8 cellular contexts compared by ENCODE assay signal in genomic region chr17:1830288-1830687, GRCh38. TPM values are rescaled to one million over a fixed set of nuclear protein-coding genes. Genes with fewer than 3 reads are reported as not detected.
DNase-seq lines count a peak whose midpoint lies in the region; ATAC-seq and TF ChIP-seq lines count a peak whose summit lies in the region.

No MANE protein-coding gene starts in this region.

- H3K27me3 ChIP-seq in CD8-positive, alpha-beta memory T cell (ENCODE audit: insufficient read depth, low read length, poor library complexity, severe bottlenecking) = no peaks in the 10 kb centered on the region
- H3K27me3 ChIP-seq in HL-60 (ENCODE audit: insufficient read depth, poor library complexity, severe bottlenecking) = no peaks in the 10 kb centered on the region
- no peaks in the 10 kb centered on the region for H3K27me3 ChIP-seq in esophagus (ENCODE audit: control insufficient read depth in 1 of 2, insufficient read depth in 2 of 2, low read length in 2 of 2)
- H3K27me3 ChIP-seq in neutrophil = no peaks in the 10 kb centered on the region

- peak overlapping the region; percentile 85 to 99 (median 92) for H3K27ac Mint-ChIP-seq in CD8-positive, alpha-beta memory T cell

- WGBS in esophagus, 2 donors = 1 to 2% methylated on average over 10 to 11 of the region's 11 CpGs

- TF ChIP-seq CTCF in HL-60 (IDR thresholded peaks at IDR 0.05; ENCODE audit: insufficient read depth, low read length) = no peak
- TF ChIP-seq CTCF in VCaP (conservative IDR thresholded peaks at IDR 0.05) = no peak
- no peak for TF ChIP-seq CTCF in neutrophil (IDR thresholded peaks at IDR 0.05)

- no peaks in the 10 kb centered on the region for H3K9me3 Mint-ChIP-seq in CD8-positive, alpha-beta memory T cell

- ATAC-seq in HG02642 (IDR thresholded peaks at IDR 0.05; ENCODE audit: poor library complexity, unreplicated experiment) = no peak
- no peak for ATAC-seq in GM21381 (IDR thresholded peaks at IDR 0.05; ENCODE audit: unreplicated experiment)

- POLR2A ChIA-PET in CD8-positive, alpha-beta memory T cell (lab: Charles Lee) = interaction anchor here (0.5 to 2.4 kb wide), 4 partner anchors 16 to 195 kb away, joined by 3 to 20 read pairs (median 4); partner anchors contain the start of genes RILP and RTN4RL1

- peaks cover 42 to 73% (median 69%) of the 10 kb centered on the region in 3 donors for H3K4me1 Mint-ChIP-seq in CD8-positive, alpha-beta memory T cell

- peaks cover 33% of the 10 kb centered on the region for H3K4me1 ChIP-seq in CD8-positive, alpha-beta memory T cell (ENCODE audit: insufficient read depth, low read length)
- H3K4me1 ChIP-seq in esophagus (ENCODE audit: control insufficient read depth in 2 of 2, insufficient read depth in 2 of 2, low read length in 1 of 2) = peaks cover 0 to 6% of the 10 kb centered on the region in 2 donors
- peaks cover 14 to 17% of the 10 kb centered on the region in 2 experiments for H3K4me1 ChIP-seq in neutrophil (ENCODE audit: control insufficient read depth in 1 of 2, insufficient read depth in 1 of 2, low read depth in 1 of 2, low read length in 1 of 2)

- peak overlapping the region; percentile 97 for H3K4me3 ChIP-seq in CD8-positive, alpha-beta memory T cell (ENCODE audit: low read length)
- H3K4me3 ChIP-seq in HL-60 (replicated peaks; ENCODE audit: insufficient read depth, low read length) (peak overlapping the region; percentile 68), esophagus (ENCODE audit: low read depth in 1 of 2, low read length in 2 of 2) (peak overlapping the region; percentile 85 to 87), neutrophil (ENCODE audit: low read depth in 1 of 2, low read length in 1 of 2) (peak overlapping the region; percentile 88 to 98)

- no peaks in the 10 kb centered on the region for H3K27me3 Mint-ChIP-seq in CD8-positive, alpha-beta memory T cell

- peak overlapping the region; percentile 95 to 100 (median 97) for H3K4me3 Mint-ChIP-seq in CD8-positive, alpha-beta memory T cell

- CTCF ChIA-PET in CD8-positive, alpha-beta memory T cell (lab: Charles Lee) = interaction anchor here (1.0 to 1.4 kb wide), 4 partner anchors 35 to 161 kb away, joined by 3 to 5 read pairs (median 4); no protein-coding TSS in a partner anchor

- H3K36me3 Mint-ChIP-seq in CD8-positive, alpha-beta memory T cell = peaks cover 0 to 38% (median 9%) of the 10 kb centered on the region in 3 donors

- H3K36me3 ChIP-seq in CD8-positive, alpha-beta memory T cell (ENCODE audit: insufficient read depth, low read length) = no peaks in the 10 kb centered on the region
- H3K36me3 ChIP-seq in esophagus (ENCODE audit: control insufficient read depth in 2 of 2, insufficient read depth in 2 of 2, low read length in 1 of 2) = no peaks in the 10 kb centered on the region
- H3K36me3 ChIP-seq in neutrophil = no peaks in the 10 kb centered on the region

- H3K9me3 ChIP-seq in CD8-positive, alpha-beta memory T cell (ENCODE audit: low read length) = no peaks in the 10 kb centered on the region
- H3K9me3 ChIP-seq in esophagus (ENCODE audit: control insufficient read depth in 2 of 2, insufficient read depth in 1 of 2, low read depth in 1 of 2, low read length in 1 of 2) = no peaks in the 10 kb centered on the region
- H3K9me3 ChIP-seq in neutrophil = no peaks in the 10 kb centered on the region

- peak in 3 of 5 donors; percentile 2 to 47 (median 28) for DNase-seq in CD8-positive, alpha-beta memory T cell
- DNase-seq in HL-60 (ENCODE audit: low read depth in 1 of 2, low spot score in 1 of 2) = peak in 1 of 2 experiments; percentile 15
- DNase-seq in middle frontal gyrus (ENCODE audit: extremely low spot score, low spot score) = no peak

- H3K27ac ChIP-seq in CD8-positive, alpha-beta memory T cell (ENCODE audit: low read depth, low read length) = peak overlapping the region; percentile 78
- H3K27ac ChIP-seq in HL-60 (replicated peaks) = peak overlapping the region; percentile 71
- peak overlapping the region; percentile 83 for H3K27ac ChIP-seq in VCaP
- peak overlapping the region; percentile 87 to 90 for H3K27ac ChIP-seq in esophagus (ENCODE audit: low read depth in 2 of 2, low read length in 1 of 2)
- peak overlapping the region; percentile 76 for H3K27ac ChIP-seq in neutrophil

RNA-seq across cellular contexts. Expression of gene RPA1, which starts 0.5 kb away (rescaled TPM):
- total RNA-seq in CD8-positive, alpha-beta memory T cell = 100 to 1,000 TPM; 168 to 192 TPM
- polyA plus RNA-seq in CD8-positive, alpha-beta memory T cell = 92.3 TPM
- 10 to 100 TPM in 1 of 2 donors, 1 to 10 TPM in 1; 8.6 to 33.7 TPM for polyA plus RNA-seq in esophagus

RNA-seq across cellular contexts. Expression of gene SMYD4, which starts 0.6 kb away (rescaled TPM):
- total RNA-seq in CD8-positive, alpha-beta memory T cell = 10 to 100 TPM; 18.7 to 20.1 TPM
- 16.4 TPM for polyA plus RNA-seq in CD8-positive, alpha-beta memory T cell
- polyA plus RNA-seq in esophagus = 1 to 10 TPM; 2.1 to 4.0 TPM
